ENCODE assay signal across 2 cellular contexts in the genomic region with DNA sequence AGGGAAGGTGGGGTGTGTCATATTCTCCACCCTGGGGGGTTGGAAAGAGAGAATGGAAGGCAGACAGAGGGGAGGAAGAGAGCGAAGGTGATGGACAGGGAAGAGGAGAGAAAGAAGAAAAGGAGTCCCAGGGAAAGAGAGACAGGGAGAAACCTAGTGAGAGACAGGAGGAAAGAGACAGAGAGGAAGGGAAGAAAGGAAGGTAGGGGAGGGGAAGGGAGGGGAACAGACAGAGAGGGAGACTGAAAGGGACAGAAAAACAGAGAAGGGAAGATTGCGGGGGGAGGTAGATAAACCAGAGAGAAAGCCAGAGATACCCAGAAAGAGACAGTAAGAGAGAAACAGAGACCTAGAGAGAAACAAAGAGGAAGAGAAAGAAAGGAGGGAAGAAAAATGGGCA.
TF ChIP-seq lines count a peak whose summit lies in the region.

No MANE protein-coding gene starts in this region.

TF ChIP-seq in HepG2, 621 proteins besides CTCF, POLR2A, EP300 and RAD21 (continued from another document):
- TF ChIP-seq NONO (IDR thresholded peaks at IDR 0.05) = 0 out of 2 replicates have a peak, but pooled peaks have one; percentile 84
- no peak for TF ChIP-seq NONO (CRISPR knock-in tag; conservative IDR thresholded peaks at IDR 0.05)
- TF ChIP-seq LCORL (IDR thresholded peaks at IDR 0.05) = peak; percentile 44; the same call in 1 of the 2 replicates
- no peak for TF ChIP-seq LCORL (CRISPR knock-in tag; IDR thresholded peaks at IDR 0.05)
- TF ChIP-seq, protein P1, sequence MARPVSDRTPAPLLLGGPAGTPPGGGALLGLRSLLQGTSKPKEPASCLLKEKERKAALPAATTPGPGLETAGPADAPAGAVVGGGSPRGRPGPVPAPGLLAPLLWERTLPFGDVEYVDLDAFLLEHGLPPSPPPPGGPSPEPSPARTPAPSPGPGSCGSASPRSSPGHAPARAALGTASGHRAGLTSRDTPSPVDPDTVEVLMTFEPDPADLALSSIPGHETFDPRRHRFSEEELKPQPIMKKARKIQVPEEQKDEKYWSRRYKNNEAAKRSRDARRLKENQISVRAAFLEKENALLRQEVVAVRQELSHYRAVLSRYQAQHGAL (CRISPR knock-in tag; IDR thresholded peaks at IDR 0.05; ENCODE audit: not compliant biosample characterization) = no peak
- peak; percentile 35; the same call in 1 of the 2 replicates for TF ChIP-seq ATF7 (IDR thresholded peaks at IDR 0.05)
- no peak for TF ChIP-seq ATF7 (CRISPR knock-in tag; IDR thresholded peaks at IDR 0.05)
- 0 out of 2 replicates have a peak, but pooled peaks have one; percentile 56 for TF ChIP-seq ATM (IDR thresholded peaks at IDR 0.05; ENCODE audit: borderline replicate concordance)
- TF ChIP-seq, protein P2, sequence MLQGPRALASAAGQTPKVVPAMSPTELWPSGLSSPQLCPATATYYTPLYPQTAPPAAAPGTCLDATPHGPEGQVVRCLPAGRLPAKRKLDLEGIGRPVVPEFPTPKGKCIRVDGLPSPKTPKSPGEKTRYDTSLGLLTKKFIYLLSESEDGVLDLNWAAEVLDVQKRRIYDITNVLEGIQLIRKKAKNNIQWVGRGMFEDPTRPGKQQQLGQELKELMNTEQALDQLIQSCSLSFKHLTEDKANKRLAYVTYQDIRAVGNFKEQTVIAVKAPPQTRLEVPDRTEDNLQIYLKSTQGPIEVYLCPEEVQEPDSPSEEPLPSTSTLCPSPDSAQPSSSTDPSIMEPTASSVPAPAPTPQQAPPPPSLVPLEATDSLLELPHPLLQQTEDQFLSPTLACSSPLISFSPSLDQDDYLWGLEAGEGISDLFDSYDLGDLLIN (CRISPR knock-in tag; IDR thresholded peaks at IDR 0.05; ENCODE audit: borderline replicate concordance) = no peak
- TF ChIP-seq ZKSCAN8 (CRISPR knock-in tag; IDR thresholded peaks at IDR 0.05; ENCODE audit: borderline replicate concordance) = no peak
- TF ChIP-seq ZNF556 (CRISPR knock-in tag; IDR thresholded peaks at IDR 0.05; ENCODE audit: borderline replicate concordance) = no peak
- 0 out of 2 replicates have a peak, but pooled peaks have one; percentile 20 for TF ChIP-seq PLRG1 (conservative IDR thresholded peaks at IDR 0.05)
- TF ChIP-seq YEATS2 (CRISPR knock-in tag; IDR thresholded peaks at IDR 0.05; ENCODE audit: borderline replicate concordance) = no peak
- peak; percentile 20; the same call in 1 of the 2 replicates for TF ChIP-seq ZBTB40 (IDR thresholded peaks at IDR 0.05)
- no peak for TF ChIP-seq ZBTB40 (CRISPR knock-in tag; IDR thresholded peaks at IDR 0.05)
- peak; percentile 32; the same call in 1 of the 2 replicates for TF ChIP-seq FOXK2 (IDR thresholded peaks at IDR 0.05)
- TF ChIP-seq NBN (conservative IDR thresholded peaks at IDR 0.05) = 0 out of 2 replicates have a peak, but pooled peaks have one; percentile 54
- no peak for TF ChIP-seq DMAP1 (CRISPR knock-in tag; IDR thresholded peaks at IDR 0.05)
- TF ChIP-seq HNRNPH1 (optimal IDR thresholded peaks at IDR 0.05; ENCODE audit: low read depth, low read length) = no peak

TF ChIP-seq in K562, 482 proteins besides CTCF, POLR2A, EP300 and RAD21:
- TF ChIP-seq, protein P3, sequence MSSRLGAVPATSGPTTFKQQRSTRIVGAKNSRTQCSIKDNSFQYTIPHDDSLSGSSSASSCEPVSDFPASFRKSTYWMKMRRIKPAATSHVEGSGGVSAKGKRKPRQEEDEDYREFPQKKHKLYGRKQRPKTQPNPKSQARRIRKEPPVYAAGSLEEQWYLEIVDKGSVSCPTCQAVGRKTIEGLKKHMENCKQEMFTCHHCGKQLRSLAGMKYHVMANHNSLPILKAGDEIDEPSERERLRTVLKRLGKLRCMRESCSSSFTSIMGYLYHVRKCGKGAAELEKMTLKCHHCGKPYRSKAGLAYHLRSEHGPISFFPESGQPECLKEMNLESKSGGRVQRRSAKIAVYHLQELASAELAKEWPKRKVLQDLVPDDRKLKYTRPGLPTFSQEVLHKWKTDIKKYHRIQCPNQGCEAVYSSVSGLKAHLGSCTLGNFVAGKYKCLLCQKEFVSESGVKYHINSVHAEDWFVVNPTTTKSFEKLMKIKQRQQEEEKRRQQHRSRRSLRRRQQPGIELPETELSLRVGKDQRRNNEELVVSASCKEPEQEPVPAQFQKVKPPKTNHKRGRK (tag; IDR thresholded peaks at IDR 0.05) = 0 out of 2 replicates have a peak, but pooled peaks have one; percentile 28
- no peak for TF ChIP-seq GTF2F1 (IDR thresholded peaks at IDR 0.05; ENCODE audit: low read depth, low read length)
- TF ChIP-seq TEAD2 (tag; IDR thresholded peaks at IDR 0.05) = no peak
TF ChIP-seq in K562: peak in this region for 1.
